In the genomic region with DNA sequence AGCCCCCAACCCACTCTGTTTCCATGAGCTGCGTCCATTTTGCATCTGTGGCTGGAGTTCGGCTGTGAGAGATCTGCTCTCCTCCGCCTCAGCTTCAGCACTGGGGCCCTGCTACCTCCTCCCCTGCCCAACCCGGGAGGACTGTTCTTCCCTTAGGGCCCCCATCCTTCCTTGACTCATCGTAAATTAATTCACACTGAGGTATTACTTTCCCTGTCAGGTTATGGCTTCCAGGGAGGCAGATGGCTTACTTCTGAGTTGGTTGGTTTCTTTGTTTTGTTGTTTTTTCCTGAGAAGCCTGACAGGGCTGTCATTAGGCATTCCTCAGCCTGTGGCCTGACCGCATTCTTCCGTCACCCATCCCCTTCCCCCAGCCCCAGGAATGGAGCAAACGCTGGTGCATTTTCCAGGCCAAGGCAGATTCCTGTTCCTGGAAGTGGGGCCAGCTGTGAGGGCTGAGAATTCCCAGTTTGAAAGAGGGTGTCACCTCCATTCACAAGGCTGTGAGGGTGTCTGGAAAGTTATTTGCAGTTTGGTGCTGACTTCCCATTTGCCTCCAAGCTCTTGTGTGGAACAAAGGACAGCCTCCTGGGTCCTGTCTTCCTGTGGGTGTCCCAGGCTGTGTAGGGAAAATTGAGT, we compare ENCODE assay signal across 1 cellular context.
TF ChIP-seq lines count a peak whose summit lies in the region.

No MANE protein-coding gene starts in this region.

TF ChIP-seq in K562, 482 proteins besides CTCF, POLR2A, EP300 and RAD21:
- TF ChIP-seq FOXA3 (CRISPR knock-in tag; conservative IDR thresholded peaks at IDR 0.05 in 1 of 2, IDR thresholded peaks at IDR 0.05 in 1 of 2) (0 out of 4 replicates have a peak, but pooled peaks of 1 of the 2 experiments have one; percentile 16), ZNF3 (CRISPR knock-in tag; IDR thresholded peaks at IDR 0.05) (no peak), HNRNPK (IDR thresholded peaks at IDR 0.05; ENCODE audit: low read depth, low read length, poor library complexity, severe bottlenecking) (no peak)
- TF ChIP-seq, protein P1, sequence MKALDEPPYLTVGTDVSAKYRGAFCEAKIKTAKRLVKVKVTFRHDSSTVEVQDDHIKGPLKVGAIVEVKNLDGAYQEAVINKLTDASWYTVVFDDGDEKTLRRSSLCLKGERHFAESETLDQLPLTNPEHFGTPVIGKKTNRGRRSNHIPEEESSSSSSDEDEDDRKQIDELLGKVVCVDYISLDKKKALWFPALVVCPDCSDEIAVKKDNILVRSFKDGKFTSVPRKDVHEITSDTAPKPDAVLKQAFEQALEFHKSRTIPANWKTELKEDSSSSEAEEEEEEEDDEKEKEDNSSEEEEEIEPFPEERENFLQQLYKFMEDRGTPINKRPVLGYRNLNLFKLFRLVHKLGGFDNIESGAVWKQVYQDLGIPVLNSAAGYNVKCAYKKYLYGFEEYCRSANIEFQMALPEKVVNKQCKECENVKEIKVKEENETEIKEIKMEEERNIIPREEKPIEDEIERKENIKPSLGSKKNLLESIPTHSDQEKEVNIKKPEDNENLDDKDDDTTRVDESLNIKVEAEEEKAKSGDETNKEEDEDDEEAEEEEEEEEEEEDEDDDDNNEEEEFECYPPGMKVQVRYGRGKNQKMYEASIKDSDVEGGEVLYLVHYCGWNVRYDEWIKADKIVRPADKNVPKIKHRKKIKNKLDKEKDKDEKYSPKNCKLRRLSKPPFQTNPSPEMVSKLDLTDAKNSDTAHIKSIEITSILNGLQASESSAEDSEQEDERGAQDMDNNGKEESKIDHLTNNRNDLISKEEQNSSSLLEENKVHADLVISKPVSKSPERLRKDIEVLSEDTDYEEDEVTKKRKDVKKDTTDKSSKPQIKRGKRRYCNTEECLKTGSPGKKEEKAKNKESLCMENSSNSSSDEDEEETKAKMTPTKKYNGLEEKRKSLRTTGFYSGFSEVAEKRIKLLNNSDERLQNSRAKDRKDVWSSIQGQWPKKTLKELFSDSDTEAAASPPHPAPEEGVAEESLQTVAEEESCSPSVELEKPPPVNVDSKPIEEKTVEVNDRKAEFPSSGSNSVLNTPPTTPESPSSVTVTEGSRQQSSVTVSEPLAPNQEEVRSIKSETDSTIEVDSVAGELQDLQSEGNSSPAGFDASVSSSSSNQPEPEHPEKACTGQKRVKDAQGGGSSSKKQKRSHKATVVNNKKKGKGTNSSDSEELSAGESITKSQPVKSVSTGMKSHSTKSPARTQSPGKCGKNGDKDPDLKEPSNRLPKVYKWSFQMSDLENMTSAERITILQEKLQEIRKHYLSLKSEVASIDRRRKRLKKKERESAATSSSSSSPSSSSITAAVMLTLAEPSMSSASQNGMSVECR (CRISPR knock-in tag; IDR thresholded peaks at IDR 0.05): 0 out of 2 replicates have a peak, but pooled peaks have one; percentile 21
